In the genomic region with DNA sequence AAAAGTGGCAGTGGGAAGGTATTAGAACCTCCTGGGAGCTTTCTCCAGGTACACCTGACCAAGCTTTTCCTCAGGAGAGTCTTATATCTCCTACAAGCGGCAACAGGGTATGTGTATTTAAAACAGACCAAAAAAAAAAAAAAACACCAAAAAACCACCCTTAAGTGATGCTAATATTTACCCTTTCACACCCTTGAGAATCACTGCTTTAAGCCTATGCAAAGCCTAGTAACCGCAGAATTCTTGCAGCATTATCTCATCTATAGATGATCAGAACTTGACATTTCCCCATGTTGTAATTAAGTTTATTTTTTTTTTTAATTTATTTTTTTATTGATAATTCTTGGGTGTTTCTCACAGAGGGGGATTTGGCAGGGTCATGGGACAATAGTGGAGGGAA, we compare ENCODE assay signal across 27 cellular contexts.
"Had no signal": no experiment of that assay in that cellular context is flagged by ENCODE, and none has a peak within 500 bp of the region (broad histone marks: within the 10 kb centered on the region; RNA-seq: fewer than 3 reads in every experiment).

No MANE protein-coding gene starts in this region.

- H3K27me3 ChIP-seq: ascending aorta, SJCRH30 had no signal

- FAIRE-seq: TTC549 had no signal

- H3K36me3 Mint-ChIP-seq: activated naive CD4-positive, alpha-beta T cell treated with anti-CD3 and anti-CD28 coated beads, Interleukin-2, amount 50 U/mL, for 24 hours had no signal

- H3K4me1 ChIP-seq: ascending aorta, SJCRH30 had no signal

- H3K4me1 Mint-ChIP-seq: activated CD4-positive, alpha-beta T cell treated with anti-CD3 and anti-CD28 coated beads, Interleukin-2, amount 10 ng/mL, durations not matched to agents 24 days and 14 days; activated naive CD8-positive, alpha-beta T cell treated with anti-CD3 and anti-CD28 coated beads, Interleukin-2, amount 10 ng/mL, durations not matched to agents 7 days and 5 days had no signal

- H3K4me3 Mint-ChIP-seq: activated CD4-positive, alpha-beta T cell treated with anti-CD3 and anti-CD28 coated beads, Interleukin-2, amount 10 ng/mL, durations not matched to agents 24 days and 14 days; activated CD8-positive, alpha-beta T cell treated with anti-CD3 and anti-CD28 coated beads for 36 hours; activated naive CD4-positive, alpha-beta T cell treated with anti-CD3 and anti-CD28 coated beads, Interleukin-2, amount 50 U/mL, for 24 hours; activated naive CD8-positive, alpha-beta T cell treated with anti-CD3 and anti-CD28 coated beads, Interleukin-2, amount 10 ng/mL, durations not matched to agents 7 days and 5 days; activated T-cell treated with anti-CD3 and anti-CD28 coated beads, Interleukin-2, amount 50 U/mL, for 24 hours; T-helper 2 cell treated with Interferon-gamma antibody and Interleukin-4, amounts not matched to agents 5 μg/mL and 100 μg/mL, for 36 hours had no signal

- H3K9me3 ChIP-seq: ascending aorta had no signal

- H3K9me3 Mint-ChIP-seq: activated CD4-positive, alpha-beta T cell treated with anti-CD3 and anti-CD28 coated beads, Interleukin-2, amount 10 ng/mL, durations not matched to agents 24 days and 14 days; activated CD8-positive, alpha-beta T cell treated with anti-CD3 and anti-CD28 coated beads for 36 hours; activated naive CD4-positive, alpha-beta T cell treated with anti-CD3 and anti-CD28 coated beads, Interleukin-2, amount 50 U/mL, for 24 hours; activated T-cell treated with anti-CD3 and anti-CD28 coated beads, Interleukin-2, amount 50 U/mL, for 24 hours; activated T-helper 2 cell treated with anti-CD3 and anti-CD28 coated beads, Interferon-gamma antibody, Interleukin-2, Interleukin-4, amounts not matched to agents 10 μg/mL and 5 μg/mL and 100 μg/mL, durations not matched to agents 14 hours and 24 hours and 36 hours; T-helper 2 cell treated with Interferon-gamma antibody and Interleukin-4, amounts not matched to agents 5 μg/mL and 100 μg/mL, for 36 hours had no signal

- ATAC-seq: activated CD8-positive, alpha-beta T cell treated with anti-CD3 and anti-CD28 coated beads for 36 hours had no signal

- H3K27ac ChIP-seq: ascending aorta, SJCRH30, SK-N-MC had no signal

- DNase-seq: activated CD4-positive, alpha-beta T cell treated with anti-CD3 and anti-CD28 coated beads, Interleukin-2, amount 10 ng/mL, durations not matched to agents 24 days and 14 days; activated CD4-positive, alpha-beta T cell treated with anti-CD3 and anti-CD28 coated beads, Interleukin-2, amount 50 U/mL, for 4 hours; activated CD8-positive, alpha-beta T cell treated with anti-CD3 and anti-CD28 coated beads for 36 hours; activated gamma-delta T cell; activated naive CD4-positive, alpha-beta T cell treated with Interleukin-2 at 50 U/mL for 16 hours; activated naive CD8-positive, alpha-beta T cell treated with anti-CD3 and anti-CD28 coated beads, Interleukin-2, amount 10 ng/mL, durations not matched to agents 7 days and 5 days; activated T-cell treated with anti-CD3 and anti-CD28 coated beads, Interleukin-2, amount 50 U/mL, for 24 hours; amygdala; KG1; MM.1S; MV-4-11; NCI-H1092; NCI-H1436 treated with DMSO at 0.1 percent for 48 hours; NCI-H1694 treated with DMSO at 0.1 percent for 48 hours; NCI-H2029; NCI-H510A; NCI-H526; NCI-H748 treated with DMSO at 0.1 percent for 48 hours; NK-92 treated with Interleukin-12 subunit alpha and Interleukin-12 subunit beta, amount 100 ng/mL, for 24 hours; SHP77; SJCRH30 had no signal

- H3K36me3 ChIP-seq: ascending aorta, SJCRH30 had no signal

- H3K4me3 ChIP-seq: ascending aorta, SJCRH30, SK-N-MC had no signal

- H3K27ac Mint-ChIP-seq: activated CD4-positive, alpha-beta T cell treated with anti-CD3 and anti-CD28 coated beads, Interleukin-2, amount 10 ng/mL, durations not matched to agents 24 days and 14 days; activated CD8-positive, alpha-beta T cell treated with anti-CD3 and anti-CD28 coated beads for 36 hours; activated naive CD4-positive, alpha-beta T cell treated with anti-CD3 and anti-CD28 coated beads, Interleukin-2, amount 50 U/mL, for 24 hours; activated naive CD8-positive, alpha-beta T cell treated with anti-CD3 and anti-CD28 coated beads, Interleukin-2, amount 10 ng/mL, durations not matched to agents 7 days and 5 days; activated T-cell treated with anti-CD3 and anti-CD28 coated beads, Interleukin-2, amount 50 U/mL, for 24 hours; activated T-helper 2 cell treated with anti-CD3 and anti-CD28 coated beads, Interferon-gamma antibody, Interleukin-2, Interleukin-4, amounts not matched to agents 10 μg/mL and 5 μg/mL and 100 μg/mL, durations not matched to agents 14 hours and 24 hours and 36 hours; T-helper 2 cell treated with Interferon-gamma antibody and Interleukin-4, amounts not matched to agents 5 μg/mL and 100 μg/mL, for 36 hours had no signal
